Comparison of ENCODE assay signal across 17 cellular contexts in genomic region chr6:134015719-134016557, GRCh38. TPM values are rescaled to one million over a fixed set of nuclear protein-coding genes. Genes with fewer than 3 reads are reported as not detected.
"Had no signal": no experiment of that assay in that cellular context is flagged by ENCODE, and none has a peak within 500 bp of the region (broad histone marks: within the 10 kb centered on the region; RNA-seq: fewer than 3 reads in every experiment).

No MANE protein-coding gene starts in this region.

- ATAC-seq: activated T-cell treated with anti-CD3 and anti-CD28 coated beads, Interleukin-2, amount 50 U/mL, for 72 hours; heart left ventricle; natural killer cell treated with Interleukin-12 subunit alpha and Interleukin-12 subunit beta and Interleukin-15 and Interleukin-18, amount 100 ng/mL, for 72 hours; right cardiac atrium; stimulated activated naive CD8-positive, alpha-beta T cell treated with anti-CD3 and anti-CD28 coated beads, Interleukin-15, amount 100 ng/mL, for 72 hours had no signal

- H3K9me3 ChIP-seq: heart left ventricle, ovary had no signal

- H3K4me3 ChIP-seq: heart left ventricle, ovary had no signal

- DNase-seq: activated B cell treated with CpG ODN at 0.5 μM for 24 hours; activated CD4-positive, alpha-beta memory T cell treated with anti-CD3 and anti-CD28 coated beads, Interleukin-2, amount 10 ng/mL, durations not matched to agents 7 days and 5 days; activated CD4-positive, alpha-beta T cell treated with anti-CD3 and anti-CD28 coated beads for 4 hours; activated effector memory CD4-positive, alpha-beta T cell treated with Interleukin-2 at 50 U/mL for 16 hours; activated naive CD4-positive, alpha-beta T cell treated with anti-CD3 and anti-CD28 coated beads for 36 hours; activated T-cell treated with anti-CD3 and anti-CD28 coated beads, Interleukin-2, amount 50 U/mL, for 72 hours; cortex of kidney; endodermal cell; heart left ventricle; midbrain; ovary; right cardiac atrium; stimulated activated CD4-positive, alpha-beta T cell treated with anti-CD3 and anti-CD28 coated beads, Interleukin-1b, Interleukin-23, amount 100 ng/mL, for 48 hours; stimulated activated naive CD8-positive, alpha-beta T cell treated with anti-CD3 and anti-CD28 coated beads, Interleukin-15, amount 100 ng/mL, for 72 hours; T-helper 9 cell had no signal

- H3K27ac ChIP-seq: heart left ventricle, ovary had no signal

- H3K27me3 ChIP-seq: heart left ventricle, ovary had no signal

- H3K36me3 ChIP-seq: ovary had no signal

RNA-seq across cellular contexts. Expression of gene SLC2A12, which starts 36.5 kb away (rescaled TPM):
- total RNA-seq: activated B cell treated with CpG ODN at 0.5 μM for 24 hours; natural killer cell treated with Interleukin-12 subunit alpha and Interleukin-12 subunit beta and Interleukin-15 and Interleukin-18, amount 100 ng/mL, for 72 hours; T-helper 1 cell treated with Interleukin-12 subunit alpha and Interleukin-12 subunit beta and Interleukin-4 antibody, amounts not matched to agents 30 ng/mL and 1 ng/mL, for 36 hours had no signal
